ENCODE assay signal across 8 cellular contexts in the genomic region with DNA sequence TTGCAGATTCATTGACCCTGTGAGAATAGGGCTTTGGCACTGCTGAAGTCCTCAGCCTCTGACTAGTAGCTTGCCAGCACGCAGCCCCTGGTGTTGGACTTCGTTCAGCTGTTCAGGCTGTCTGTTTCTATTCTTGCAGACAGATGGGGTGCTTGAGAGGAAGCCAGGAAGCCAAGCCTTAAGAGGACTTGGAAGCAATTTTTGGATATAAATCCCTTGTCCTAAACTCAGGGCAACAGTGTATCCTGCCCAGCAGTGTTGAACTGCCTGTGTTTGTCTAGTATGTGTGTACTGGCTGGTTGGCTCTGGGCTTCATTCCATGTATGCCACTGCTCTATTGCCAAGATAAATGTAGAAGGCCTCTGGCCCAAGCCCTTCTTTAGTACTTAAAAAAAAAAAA.
A peak's percentile ranks its signal among the peaks of the same experiment; 100 is the strongest.
DNase-seq lines count a peak whose midpoint lies in the region; ATAC-seq and TF ChIP-seq lines count a peak whose summit lies in the region.

No MANE protein-coding gene starts in this region.

- H3K4me3 Mint-ChIP-seq in nephron = no peak overlapping the region
- no peak overlapping the region for H3K4me3 Mint-ChIP-seq in T-cell
- no peak overlapping the region for H3K4me3 Mint-ChIP-seq in activated CD8-positive, alpha-beta T cell treated with anti-CD3 and anti-CD28 coated beads, Interleukin-2, amount 10 ng/mL, durations not matched to agents 7 days and 5 days

- H3K9me3 Mint-ChIP-seq in nephron (no peaks in the 10 kb centered on the region), T-cell (no peaks in the 10 kb centered on the region)
- H3K9me3 Mint-ChIP-seq in activated CD8-positive, alpha-beta T cell treated with anti-CD3 and anti-CD28 coated beads, Interleukin-2, amount 10 ng/mL, durations not matched to agents 7 days and 5 days (ENCODE audit: insufficient read depth) = no peaks in the 10 kb centered on the region

- H3K9me3 ChIP-seq in esophagus muscularis mucosa = no peaks in the 10 kb centered on the region
- H3K9me3 ChIP-seq in PC-9 (ENCODE audit: insufficient read depth, low read depth) = no peaks in the 10 kb centered on the region

- H3K4me1 ChIP-seq in esophagus muscularis mucosa = peaks cover 18 to 38% (median 33%) of the 10 kb centered on the region in 4 donors
- H3K4me1 ChIP-seq in PC-9 (replicated peaks; ENCODE audit: insufficient read depth) = no peaks in the 10 kb centered on the region

- H3K4me1 Mint-ChIP-seq in nephron (peaks cover 44% of the 10 kb centered on the region), T-cell (peaks cover 0 to 7% (median 3%) of the 10 kb centered on the region in 3 donors)
- H3K4me1 Mint-ChIP-seq in activated CD8-positive, alpha-beta T cell treated with anti-CD3 and anti-CD28 coated beads, Interleukin-2, amount 10 ng/mL, durations not matched to agents 7 days and 5 days (ENCODE audit: low read depth) = peaks cover 4% of the 10 kb centered on the region

- POLR2A ChIA-PET in PC-9 (lab: Charles Lee; ENCODE audit: unreplicated experiment) = no interaction called here
- POLR2A ChIA-PET in T-cell (lab: Charles Lee) = no interaction called here
- POLR2A ChIA-PET in activated CD8-positive, alpha-beta T cell treated with anti-CD3 and anti-CD28 coated beads, Interleukin-2, amount 10 ng/mL, durations not matched to agents 7 days and 5 days (lab: Charles Lee) = no interaction called here

- no peak overlapping the region for H2AFZ ChIP-seq in PC-9

- TF ChIP-seq CTCF in esophagus muscularis mucosa (IDR thresholded peaks at IDR 0.05) (peak in 2 of 3 experiments; percentile 25 to 43), nephron (IDR thresholded peaks at IDR 0.05; ENCODE audit: unreplicated experiment in 3 of 3) (peak in 2 of 3 experiments; percentile 26 to 34), PC-9 (conservative IDR thresholded peaks at IDR 0.05) (no peak)

- TF ChIP-seq EP300 in esophagus muscularis mucosa (IDR thresholded peaks at IDR 0.05) = no peak

- H3K9me2 ChIP-seq in PC-9 (ENCODE audit: insufficient read depth) = no peaks in the 10 kb centered on the region; the same call in 1 of the 2 replicates

- no peaks in the 10 kb centered on the region for H3F3A ChIP-seq in PC-9 (ENCODE audit: insufficient read depth, low read depth)

- H3K27me3 ChIP-seq in esophagus muscularis mucosa (no peaks in the 10 kb centered on the region), PC-9 (ENCODE audit: insufficient read depth, low read depth) (no peaks in the 10 kb centered on the region)

- TF ChIP-seq POLR2A in esophagus muscularis mucosa (IDR thresholded peaks at IDR 0.05; ENCODE audit: low read depth) = no peak

- H4K20me1 ChIP-seq in PC-9 (ENCODE audit: insufficient read depth) = no peaks in the 10 kb centered on the region

- no peaks in the 10 kb centered on the region for H3K79me2 ChIP-seq in PC-9 (ENCODE audit: low read depth)

- CTCF ChIA-PET in PC-9 (lab: Charles Lee) = no interaction called here
- CTCF ChIA-PET in T-cell (lab: Charles Lee) = no interaction called here
- CTCF ChIA-PET in activated CD8-positive, alpha-beta T cell treated with anti-CD3 and anti-CD28 coated beads, Interleukin-2, amount 10 ng/mL, durations not matched to agents 7 days and 5 days (lab: Charles Lee) = no interaction called here

- peak overlapping the region; percentile 23 to 56 (median 50) for H3K27ac ChIP-seq in esophagus muscularis mucosa (replicated peaks in 1 of 4)
- H3K27ac ChIP-seq in PC-9 = no peak overlapping the region

- no peak overlapping the region for H3K4me2 ChIP-seq in PC-9

- H3K36me3 ChIP-seq in esophagus muscularis mucosa (no peaks in the 10 kb centered on the region), PC-9 (ENCODE audit: low read depth) (no peaks in the 10 kb centered on the region)

- BruUV-seq in PC-9 (replicated peaks; lab: Mats Ljungman, UMichigan) = no TSS peak

- 5% methylated on average over 2 of the region's 2 CpGs for WGBS in esophagus muscularis mucosa

- intact Hi-C loops in esophagus muscularis mucosa (cut with DNase I) (loop anchor here (10.0 kb wide), 1 partner anchor 181 kb away; a partner anchor contains a TSS), PC-9 (cut with micrococcal nuclease; ENCODE audit: unreplicated experiment) (no loop called here)

- DNase-seq in DMS79 (lab: John Stamatoyannopoulos, UW) (peak; percentile 86), NCI-H69 (lab: John Stamatoyannopoulos, UW) (peak; percentile 80), esophagus muscularis mucosa (ENCODE audit: extremely low spot score) (no peak), PC-9 (no peak), T-cell (no peak), NCI-H187 (lab: John Stamatoyannopoulos, UW) (no peak)
- DNase-seq in activated CD8-positive, alpha-beta T cell treated with anti-CD3 and anti-CD28 coated beads, Interleukin-2, amount 10 ng/mL, durations not matched to agents 7 days and 5 days = no peak

- H3K27ac Mint-ChIP-seq in nephron (peak overlapping the region; percentile 69 to 89 (median 83)), T-cell (no peak overlapping the region)
- no peak overlapping the region for H3K27ac Mint-ChIP-seq in activated CD8-positive, alpha-beta T cell treated with anti-CD3 and anti-CD28 coated beads, Interleukin-2, amount 10 ng/mL, durations not matched to agents 7 days and 5 days

- H3K27me3 Mint-ChIP-seq in nephron (ENCODE audit: low read depth) = no peaks in the 10 kb centered on the region
- H3K27me3 Mint-ChIP-seq in T-cell = no peaks in the 10 kb centered on the region
- no peaks in the 10 kb centered on the region for H3K27me3 Mint-ChIP-seq in activated CD8-positive, alpha-beta T cell treated with anti-CD3 and anti-CD28 coated beads, Interleukin-2, amount 10 ng/mL, durations not matched to agents 7 days and 5 days (ENCODE audit: low read depth)

- ATAC-seq in T-cell (replicated peaks in 1 of 4) = no peak
- no peak for ATAC-seq in activated CD8-positive, alpha-beta T cell treated with anti-CD3 and anti-CD28 coated beads, Interleukin-2, amount 10 ng/mL, durations not matched to agents 7 days and 5 days

- H3K4me3 ChIP-seq in esophagus muscularis mucosa (no peak overlapping the region), PC-9 (no peak overlapping the region)

- H3K36me3 Mint-ChIP-seq in nephron (ENCODE audit: low read depth) (no peaks in the 10 kb centered on the region), T-cell (peaks cover 28% of the 10 kb centered on the region)
- H3K36me3 Mint-ChIP-seq in activated CD8-positive, alpha-beta T cell treated with anti-CD3 and anti-CD28 coated beads, Interleukin-2, amount 10 ng/mL, durations not matched to agents 7 days and 5 days (ENCODE audit: low read depth) = peaks cover 1% of the 10 kb centered on the region

Comparison
In these comparisons a context has a peak if more than half of its experiments do, and no peak if none do; other contexts are left out.
1. DNase-seq: peak in DMS79 (single experiment) and NCI-H69 (single experiment); none in esophagus muscularis mucosa (single experiment), PC-9 (0 of 2), T-cell (0 of 34), NCI-H187 (0 of 2) and activated CD8-positive, alpha-beta T cell treated with anti-CD3 and anti-CD28 coated beads, Interleukin-2, amount 10 ng/mL, durations not matched to agents 7 days and 5 days (single experiment).
2. H3K27ac Mint-ChIP-seq: peak in nephron (3 of 3); none in T-cell (0 of 2) and activated CD8-positive, alpha-beta T cell treated with anti-CD3 and anti-CD28 coated beads, Interleukin-2, amount 10 ng/mL, durations not matched to agents 7 days and 5 days (single experiment).